In the genomic region with DNA sequence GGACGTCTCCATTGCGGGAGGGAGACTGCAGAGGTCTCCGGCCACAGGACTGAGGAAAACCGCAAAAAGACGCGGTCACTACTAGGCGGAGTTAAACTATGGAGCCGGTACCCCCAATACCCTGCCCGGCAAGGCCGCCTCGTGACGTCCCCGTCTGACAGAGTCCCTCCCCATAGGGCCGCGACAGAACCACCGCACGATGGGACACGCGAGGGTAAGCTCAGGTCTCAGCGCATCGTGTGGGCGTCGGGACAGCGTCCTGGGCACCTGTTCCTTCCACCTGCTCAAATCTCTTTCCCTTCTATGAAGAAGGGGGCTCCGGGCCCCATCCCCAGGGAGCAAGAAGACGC, we compare ENCODE assay signal across 1 cellular context.
TF ChIP-seq lines count a peak whose summit lies in the region.

No MANE protein-coding gene starts in this region.

TF ChIP-seq in K562, 482 proteins besides CTCF, POLR2A, EP300 and RAD21 (continued from another document and continues in another):
- TF ChIP-seq, protein P1, sequence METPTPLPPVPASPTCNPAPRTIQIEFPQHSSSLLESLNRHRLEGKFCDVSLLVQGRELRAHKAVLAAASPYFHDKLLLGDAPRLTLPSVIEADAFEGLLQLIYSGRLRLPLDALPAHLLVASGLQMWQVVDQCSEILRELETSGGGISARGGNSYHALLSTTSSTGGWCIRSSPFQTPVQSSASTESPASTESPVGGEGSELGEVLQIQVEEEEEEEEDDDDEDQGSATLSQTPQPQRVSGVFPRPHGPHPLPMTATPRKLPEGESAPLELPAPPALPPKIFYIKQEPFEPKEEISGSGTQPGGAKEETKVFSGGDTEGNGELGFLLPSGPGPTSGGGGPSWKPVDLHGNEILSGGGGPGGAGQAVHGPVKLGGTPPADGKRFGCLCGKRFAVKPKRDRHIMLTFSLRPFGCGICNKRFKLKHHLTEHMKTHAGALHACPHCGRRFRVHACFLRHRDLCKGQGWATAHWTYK (CRISPR knock-in tag; IDR thresholded peaks at IDR 0.05): no peak
- TF ChIP-seq CBX2 (IDR thresholded peaks at IDR 0.05; ENCODE audit: insufficient read depth, low read length, poor library complexity, severe bottlenecking): no peak
- TF ChIP-seq, protein P2, sequence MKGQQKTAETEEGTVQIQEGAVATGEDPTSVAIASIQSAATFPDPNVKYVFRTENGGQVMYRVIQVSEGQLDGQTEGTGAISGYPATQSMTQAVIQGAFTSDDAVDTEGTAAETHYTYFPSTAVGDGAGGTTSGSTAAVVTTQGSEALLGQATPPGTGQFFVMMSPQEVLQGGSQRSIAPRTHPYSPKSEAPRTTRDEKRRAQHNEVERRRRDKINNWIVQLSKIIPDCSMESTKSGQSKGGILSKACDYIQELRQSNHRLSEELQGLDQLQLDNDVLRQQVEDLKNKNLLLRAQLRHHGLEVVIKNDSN (CRISPR knock-in tag; IDR thresholded peaks at IDR 0.05): no peak
- TF ChIP-seq TCFL5 (CRISPR knock-in tag; conservative IDR thresholded peaks at IDR 0.05): no peak
- TF ChIP-seq, protein P3, sequence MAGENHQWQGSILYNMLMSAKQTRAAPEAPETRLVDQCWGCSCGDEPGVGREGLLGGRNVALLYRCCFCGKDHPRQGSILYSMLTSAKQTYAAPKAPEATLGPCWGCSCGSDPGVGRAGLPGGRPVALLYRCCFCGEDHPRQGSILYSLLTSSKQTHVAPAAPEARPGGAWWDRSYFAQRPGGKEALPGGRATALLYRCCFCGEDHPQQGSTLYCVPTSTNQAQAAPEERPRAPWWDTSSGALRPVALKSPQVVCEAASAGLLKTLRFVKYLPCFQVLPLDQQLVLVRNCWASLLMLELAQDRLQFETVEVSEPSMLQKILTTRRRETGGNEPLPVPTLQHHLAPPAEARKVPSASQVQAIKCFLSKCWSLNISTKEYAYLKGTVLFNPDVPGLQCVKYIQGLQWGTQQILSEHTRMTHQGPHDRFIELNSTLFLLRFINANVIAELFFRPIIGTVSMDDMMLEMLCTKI (IDR thresholded peaks at IDR 0.05; ENCODE audit: partially characterized antibody): no peak
- TF ChIP-seq, protein P4, sequence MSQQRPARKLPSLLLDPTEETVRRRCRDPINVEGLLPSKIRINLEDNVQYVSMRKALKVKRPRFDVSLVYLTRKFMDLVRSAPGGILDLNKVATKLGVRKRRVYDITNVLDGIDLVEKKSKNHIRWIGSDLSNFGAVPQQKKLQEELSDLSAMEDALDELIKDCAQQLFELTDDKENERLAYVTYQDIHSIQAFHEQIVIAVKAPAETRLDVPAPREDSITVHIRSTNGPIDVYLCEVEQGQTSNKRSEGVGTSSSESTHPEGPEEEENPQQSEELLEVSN (IDR thresholded peaks at IDR 0.05; ENCODE audit: borderline replicate concordance in 1 of 2, extremely low read depth in 1 of 2, insufficient read depth in 1 of 2, insufficient read length in 1 of 2, low read depth in 1 of 2, low read length in 1 of 2, poor library complexity in 1 of 2, severe bottlenecking in 1 of 2): peak in 1 of 2 experiments; percentile 36
- no peak for TF ChIP-seq CXXC5 (CRISPR knock-in tag; IDR thresholded peaks at IDR 0.05)
- TF ChIP-seq SMAD2 (IDR thresholded peaks at IDR 0.05; ENCODE audit: low read depth, low read length): no peak
- TF ChIP-seq KDM1A (IDR thresholded peaks at IDR 0.05): 0 out of 4 replicates have a peak, but pooled peaks of 1 of the 2 experiments have one; percentile 11
- TF ChIP-seq XRCC4 (IDR thresholded peaks at IDR 0.05; ENCODE audit: extremely low read depth, insufficient read depth, insufficient read length): no peak
- TF ChIP-seq, protein P5, sequence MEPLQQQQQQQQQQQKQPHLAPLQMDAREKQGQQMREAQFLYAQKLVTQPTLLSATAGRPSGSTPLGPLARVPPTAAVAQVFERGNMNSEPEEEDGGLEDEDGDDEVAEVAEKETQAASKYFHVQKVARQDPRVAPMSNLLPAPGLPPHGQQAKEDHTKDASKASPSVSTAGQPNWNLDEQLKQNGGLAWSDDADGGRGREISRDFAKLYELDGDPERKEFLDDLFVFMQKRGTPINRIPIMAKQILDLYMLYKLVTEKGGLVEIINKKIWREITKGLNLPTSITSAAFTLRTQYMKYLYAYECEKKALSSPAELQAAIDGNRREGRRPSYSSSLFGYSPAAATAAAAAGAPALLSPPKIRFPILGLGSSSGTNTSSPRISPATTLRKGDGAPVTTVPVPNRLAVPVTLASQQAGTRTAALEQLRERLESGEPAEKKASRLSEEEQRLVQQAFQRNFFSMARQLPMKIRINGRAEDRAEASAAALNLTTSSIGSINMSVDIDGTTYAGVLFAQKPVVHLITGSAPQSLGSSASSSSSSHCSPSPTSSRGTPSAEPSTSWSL (CRISPR knock-in tag; IDR thresholded peaks at IDR 0.05; ENCODE audit: borderline replicate concordance): peak; percentile 48; the same call in 1 of the 2 replicates
- TF ChIP-seq ZNF507 (tag; conservative IDR thresholded peaks at IDR 0.05): no peak
- TF ChIP-seq CBFB (CRISPR knock-in tag; IDR thresholded peaks at IDR 0.05): 0 out of 2 replicates have a peak, but pooled peaks have one; percentile 67
- TF ChIP-seq, protein P6, sequence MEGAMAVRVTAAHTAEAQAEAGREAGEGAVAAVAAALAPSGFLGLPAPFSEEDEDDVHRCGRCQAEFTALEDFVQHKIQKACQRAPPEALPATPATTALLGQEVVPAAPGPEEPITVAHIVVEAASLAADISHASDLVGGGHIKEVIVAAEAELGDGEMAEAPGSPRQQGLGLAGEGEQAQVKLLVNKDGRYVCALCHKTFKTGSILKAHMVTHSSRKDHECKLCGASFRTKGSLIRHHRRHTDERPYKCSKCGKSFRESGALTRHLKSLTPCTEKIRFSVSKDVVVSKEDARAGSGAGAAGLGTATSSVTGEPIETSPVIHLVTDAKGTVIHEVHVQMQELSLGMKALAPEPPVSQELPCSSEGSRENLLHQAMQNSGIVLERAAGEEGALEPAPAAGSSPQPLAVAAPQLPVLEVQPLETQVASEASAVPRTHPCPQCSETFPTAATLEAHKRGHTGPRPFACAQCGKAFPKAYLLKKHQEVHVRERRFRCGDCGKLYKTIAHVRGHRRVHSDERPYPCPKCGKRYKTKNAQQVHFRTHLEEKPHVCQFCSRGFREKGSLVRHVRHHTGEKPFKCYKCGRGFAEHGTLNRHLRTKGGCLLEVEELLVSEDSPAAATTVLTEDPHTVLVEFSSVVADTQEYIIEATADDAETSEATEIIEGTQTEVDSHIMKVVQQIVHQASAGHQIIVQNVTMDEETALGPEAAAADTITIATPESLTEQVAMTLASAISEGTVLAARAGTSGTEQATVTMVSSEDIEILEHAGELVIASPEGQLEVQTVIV (CRISPR knock-in tag; IDR thresholded peaks at IDR 0.05; ENCODE audit: borderline replicate concordance): no peak
- TF ChIP-seq, protein P7, sequence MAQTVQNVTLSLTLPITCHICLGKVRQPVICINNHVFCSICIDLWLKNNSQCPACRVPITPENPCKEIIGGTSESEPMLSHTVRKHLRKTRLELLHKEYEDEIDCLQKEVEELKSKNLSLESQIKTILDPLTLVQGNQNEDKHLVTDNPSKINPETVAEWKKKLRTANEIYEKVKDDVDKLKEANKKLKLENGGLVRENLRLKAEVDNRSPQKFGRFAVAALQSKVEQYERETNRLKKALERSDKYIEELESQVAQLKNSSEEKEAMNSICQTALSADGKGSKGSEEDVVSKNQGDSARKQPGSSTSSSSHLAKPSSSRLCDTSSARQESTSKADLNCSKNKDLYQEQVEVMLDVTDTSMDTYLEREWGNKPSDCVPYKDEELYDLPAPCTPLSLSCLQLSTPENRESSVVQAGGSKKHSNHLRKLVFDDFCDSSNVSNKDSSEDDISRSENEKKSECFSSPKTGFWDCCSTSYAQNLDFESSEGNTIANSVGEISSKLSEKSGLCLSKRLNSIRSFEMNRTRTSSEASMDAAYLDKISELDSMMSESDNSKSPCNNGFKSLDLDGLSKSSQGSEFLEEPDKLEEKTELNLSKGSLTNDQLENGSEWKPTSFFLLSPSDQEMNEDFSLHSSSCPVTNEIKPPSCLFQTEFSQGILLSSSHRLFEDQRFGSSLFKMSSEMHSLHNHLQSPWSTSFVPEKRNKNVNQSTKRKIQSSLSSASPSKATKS (CRISPR knock-in tag; IDR thresholded peaks at IDR 0.05): no peak
- TF ChIP-seq TARDBP (IDR thresholded peaks at IDR 0.05): no peak
- no peak for TF ChIP-seq HOXB6 (CRISPR knock-in tag; IDR thresholded peaks at IDR 0.05; ENCODE audit: borderline replicate concordance)
- TF ChIP-seq ZBED1 (IDR thresholded peaks at IDR 0.05): no peak
- no peak for TF ChIP-seq SP1 (CRISPR knock-in tag; IDR thresholded peaks at IDR 0.05)
- no peak for TF ChIP-seq CBFA2T2 (conservative IDR thresholded peaks at IDR 0.05)
- TF ChIP-seq KAT7 (CRISPR knock-in tag; IDR thresholded peaks at IDR 0.05; ENCODE audit: borderline replicate concordance): peak; percentile 86
- TF ChIP-seq, protein P8, sequence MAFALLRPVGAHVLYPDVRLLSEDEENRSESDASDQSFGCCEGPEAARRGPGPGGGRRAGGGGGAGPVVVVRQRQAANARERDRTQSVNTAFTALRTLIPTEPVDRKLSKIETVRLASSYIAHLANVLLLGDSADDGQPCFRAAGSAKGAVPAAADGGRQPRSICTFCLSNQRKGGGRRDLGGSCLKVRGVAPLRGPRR (CRISPR knock-in tag; IDR thresholded peaks at IDR 0.05): no peak
- no peak for TF ChIP-seq NCOA6 (IDR thresholded peaks at IDR 0.05)
- no peak for TF ChIP-seq SOX6 (IDR thresholded peaks at IDR 0.05)
- no peak for TF ChIP-seq ZNF583 (CRISPR knock-in tag; IDR thresholded peaks at IDR 0.05)
- TF ChIP-seq, protein P9, sequence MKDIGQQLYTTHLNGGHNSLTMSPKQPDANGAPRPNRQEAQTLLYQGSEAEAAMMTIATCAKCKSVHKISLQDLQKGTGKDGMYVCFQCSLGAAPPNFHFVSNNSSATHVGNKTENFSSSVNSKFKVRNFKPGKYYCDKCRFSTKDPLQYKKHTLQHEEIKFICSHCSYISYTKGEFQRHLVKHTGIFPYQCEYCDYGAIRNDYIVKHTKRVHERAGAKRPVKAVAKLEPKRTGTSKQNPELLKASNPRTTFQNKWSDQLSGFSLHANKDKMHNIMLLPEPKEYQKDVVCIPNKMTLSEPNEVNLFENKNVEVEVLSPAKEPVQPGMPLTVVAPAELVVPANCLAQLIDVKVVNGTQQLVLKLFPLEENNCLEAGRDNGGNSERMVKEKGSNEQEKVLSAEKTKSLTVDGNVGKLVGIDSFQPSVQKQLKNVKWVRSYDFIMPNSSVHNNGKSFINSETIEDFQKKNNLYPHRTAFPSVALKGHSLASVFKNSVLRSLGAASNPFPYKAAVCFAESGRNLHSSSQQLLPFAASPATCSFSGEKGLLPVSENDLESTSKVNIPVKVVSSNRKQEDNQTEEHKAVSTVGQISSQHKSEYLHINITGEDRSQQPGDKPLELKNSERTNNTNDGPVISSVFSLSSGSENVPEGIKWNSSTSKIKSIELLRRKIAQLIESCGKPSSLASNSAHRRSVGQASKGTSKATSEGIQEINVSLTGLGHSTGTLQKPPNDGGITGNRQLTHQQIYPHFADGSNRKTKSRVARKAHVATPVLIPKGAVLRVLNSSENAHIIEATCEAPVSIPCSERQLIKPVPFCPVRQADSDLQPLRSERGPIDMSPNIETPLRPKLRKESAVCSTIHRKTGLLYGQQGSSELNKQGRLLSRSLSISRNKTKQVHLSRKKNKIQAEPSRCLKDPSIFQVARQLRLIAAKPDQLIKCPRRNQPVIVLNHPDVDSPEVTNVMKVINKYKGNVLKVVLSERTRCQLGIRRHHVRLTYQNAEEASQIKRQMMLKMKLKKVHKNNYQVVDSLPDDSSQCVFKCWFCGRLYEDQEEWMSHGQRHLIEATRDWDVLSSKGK (CRISPR knock-in tag; IDR thresholded peaks at IDR 0.05): no peak
- no peak for TF ChIP-seq RB1 (IDR thresholded peaks at IDR 0.05; ENCODE audit: low read depth)
- TF ChIP-seq, protein P10, sequence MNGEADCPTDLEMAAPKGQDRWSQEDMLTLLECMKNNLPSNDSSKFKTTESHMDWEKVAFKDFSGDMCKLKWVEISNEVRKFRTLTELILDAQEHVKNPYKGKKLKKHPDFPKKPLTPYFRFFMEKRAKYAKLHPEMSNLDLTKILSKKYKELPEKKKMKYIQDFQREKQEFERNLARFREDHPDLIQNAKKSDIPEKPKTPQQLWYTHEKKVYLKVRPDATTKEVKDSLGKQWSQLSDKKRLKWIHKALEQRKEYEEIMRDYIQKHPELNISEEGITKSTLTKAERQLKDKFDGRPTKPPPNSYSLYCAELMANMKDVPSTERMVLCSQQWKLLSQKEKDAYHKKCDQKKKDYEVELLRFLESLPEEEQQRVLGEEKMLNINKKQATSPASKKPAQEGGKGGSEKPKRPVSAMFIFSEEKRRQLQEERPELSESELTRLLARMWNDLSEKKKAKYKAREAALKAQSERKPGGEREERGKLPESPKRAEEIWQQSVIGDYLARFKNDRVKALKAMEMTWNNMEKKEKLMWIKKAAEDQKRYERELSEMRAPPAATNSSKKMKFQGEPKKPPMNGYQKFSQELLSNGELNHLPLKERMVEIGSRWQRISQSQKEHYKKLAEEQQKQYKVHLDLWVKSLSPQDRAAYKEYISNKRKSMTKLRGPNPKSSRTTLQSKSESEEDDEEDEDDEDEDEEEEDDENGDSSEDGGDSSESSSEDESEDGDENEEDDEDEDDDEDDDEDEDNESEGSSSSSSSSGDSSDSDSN (IDR thresholded peaks at IDR 0.05; ENCODE audit: borderline replicate concordance in 1 of 2, low read depth in 2 of 2, low read length in 2 of 2): 0 out of 4 replicates have a peak, but pooled peaks of 1 of the 2 experiments have one; percentile 23
- peak; percentile 30; the same call in 1 of the 2 replicates for TF ChIP-seq ESRRA (IDR thresholded peaks at IDR 0.05; ENCODE audit: borderline replicate concordance, low read depth)
- TF ChIP-seq, protein P11, sequence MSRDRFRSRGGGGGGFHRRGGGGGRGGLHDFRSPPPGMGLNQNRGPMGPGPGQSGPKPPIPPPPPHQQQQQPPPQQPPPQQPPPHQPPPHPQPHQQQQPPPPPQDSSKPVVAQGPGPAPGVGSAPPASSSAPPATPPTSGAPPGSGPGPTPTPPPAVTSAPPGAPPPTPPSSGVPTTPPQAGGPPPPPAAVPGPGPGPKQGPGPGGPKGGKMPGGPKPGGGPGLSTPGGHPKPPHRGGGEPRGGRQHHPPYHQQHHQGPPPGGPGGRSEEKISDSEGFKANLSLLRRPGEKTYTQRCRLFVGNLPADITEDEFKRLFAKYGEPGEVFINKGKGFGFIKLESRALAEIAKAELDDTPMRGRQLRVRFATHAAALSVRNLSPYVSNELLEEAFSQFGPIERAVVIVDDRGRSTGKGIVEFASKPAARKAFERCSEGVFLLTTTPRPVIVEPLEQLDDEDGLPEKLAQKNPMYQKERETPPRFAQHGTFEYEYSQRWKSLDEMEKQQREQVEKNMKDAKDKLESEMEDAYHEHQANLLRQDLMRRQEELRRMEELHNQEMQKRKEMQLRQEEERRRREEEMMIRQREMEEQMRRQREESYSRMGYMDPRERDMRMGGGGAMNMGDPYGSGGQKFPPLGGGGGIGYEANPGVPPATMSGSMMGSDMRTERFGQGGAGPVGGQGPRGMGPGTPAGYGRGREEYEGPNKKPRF (IDR thresholded peaks at IDR 0.05; ENCODE audit: low read depth, low read length): no peak
- TF ChIP-seq HEY1 (CRISPR knock-in tag; IDR thresholded peaks at IDR 0.05; ENCODE audit: borderline replicate concordance): no peak
- TF ChIP-seq NFRKB (IDR thresholded peaks at IDR 0.05; ENCODE audit: low read depth): 0 out of 2 replicates have a peak, but pooled peaks have one; percentile 46
- TF ChIP-seq NBN (IDR thresholded peaks at IDR 0.05; ENCODE audit: low read depth): no peak
- no peak for TF ChIP-seq ASH1L (IDR thresholded peaks at IDR 0.05; ENCODE audit: borderline replicate concordance, low read depth, partially characterized antibody)
- TF ChIP-seq CHD2 (IDR thresholded peaks at IDR 0.05; ENCODE audit: low read depth, low read length): no peak
- no peak for TF ChIP-seq NRF1 (conservative IDR thresholded peaks at IDR 0.05 in 1 of 2, IDR thresholded peaks at IDR 0.05 in 1 of 2)
- no peak for TF ChIP-seq COPS2 (conservative IDR thresholded peaks at IDR 0.05)
- TF ChIP-seq ZNF408 (CRISPR knock-in tag; IDR thresholded peaks at IDR 0.05; ENCODE audit: low read depth): no peak
- TF ChIP-seq SMARCC2 (IDR thresholded peaks at IDR 0.05; ENCODE audit: low read depth): no peak
